Comparison of ENCODE assay signal across 28 cellular contexts in the genomic region with DNA sequence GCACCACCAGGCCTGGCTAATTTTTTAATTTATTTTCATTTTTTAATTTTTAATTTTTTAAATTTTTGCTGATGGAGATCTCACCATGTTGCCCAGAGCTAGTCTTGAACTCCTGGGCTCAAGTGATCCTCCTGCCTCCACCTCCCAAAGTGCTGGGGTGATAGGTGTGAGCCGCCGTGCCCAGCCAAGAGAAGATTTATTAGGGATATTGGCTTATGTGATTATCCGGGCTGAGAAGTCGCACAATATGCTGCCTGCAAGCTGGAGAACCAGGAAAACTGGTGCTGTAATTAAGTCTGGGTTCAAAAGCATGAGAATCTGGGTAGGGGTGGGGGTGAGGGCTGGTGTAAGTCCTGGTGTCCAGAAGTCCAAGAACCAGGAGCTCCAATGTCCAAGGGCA. TPM values are rescaled to one million over a fixed set of nuclear protein-coding genes. Genes with fewer than 3 reads are reported as not detected.
"Had no signal": no experiment of that assay in that cellular context is flagged by ENCODE, and none has a peak within 500 bp of the region (broad histone marks: within the 10 kb centered on the region; RNA-seq: fewer than 3 reads in every experiment).

No MANE protein-coding gene starts in this region.

- H3K27ac ChIP-seq: brain microvascular endothelial cell, cardiac muscle cell had no signal

- H3K36me3 ChIP-seq: brain microvascular endothelial cell, cardiac muscle cell had no signal

- H3K9me3 ChIP-seq: MG63 had no signal

- H3K27me3 ChIP-seq: brain microvascular endothelial cell, cardiac muscle cell had no signal

- H3K4me3 Mint-ChIP-seq: activated B cell treated with CpG ODN at 0.5 μM for 24 hours; activated CD4-positive, alpha-beta T cell treated with anti-CD3 and anti-CD28 coated beads, Interleukin-2, amount 10 ng/mL, durations not matched to agents 24 days and 14 days; activated CD8-positive, alpha-beta memory T cell treated with anti-CD3 and anti-CD28 coated beads, Interleukin-2, amount 10 ng/mL, durations not matched to agents 7 days and 5 days; activated naive CD4-positive, alpha-beta T cell treated with anti-CD3 and anti-CD28 coated beads for 36 hours; activated naive CD8-positive, alpha-beta T cell treated with anti-CD3 and anti-CD28 coated beads for 36 hours; activated T-cell treated with anti-CD3 and anti-CD28 coated beads, Interleukin-2, amount 50 U/mL, for 24 hours; activated T-helper 1 cell treated with anti-CD3 and anti-CD28 coated beads, Interleukin-12 subunit alpha, Interleukin-12 subunit beta, Interleukin-2, Interleukin-4 antibody, amounts not matched to agents 30 ng/mL and 10 ng/mL and 1 ng/mL, durations not matched to agents 14 hours and 24 hours and 36 hours; T-helper 1 cell treated with Interleukin-12 subunit alpha and Interleukin-12 subunit beta and Interleukin-4 antibody, amounts not matched to agents 30 μg/mL and 1 μg/mL, for 36 hours had no signal

- DNase-seq: activated B cell treated with CpG ODN at 0.5 μM for 24 hours; activated CD4-positive, alpha-beta T cell treated with anti-CD3 and anti-CD28 coated beads for 1 hour; activated CD4-positive, alpha-beta T cell treated with anti-CD3 and anti-CD28 coated beads, Interleukin-2, amount 10 ng/mL, durations not matched to agents 24 days and 14 days; activated CD4-positive, alpha-beta T cell treated with anti-CD3 and anti-CD28 coated beads, Interleukin-2, amount 50 U/mL, for 48 hours; activated CD8-positive, alpha-beta memory T cell treated with anti-CD3 and anti-CD28 coated beads, Interleukin-2, amount 10 ng/mL, durations not matched to agents 7 days and 5 days; activated gamma-delta T cell; activated naive CD4-positive, alpha-beta T cell treated with anti-CD3 and anti-CD28 coated beads for 36 hours; activated naive CD8-positive, alpha-beta T cell treated with anti-CD3 and anti-CD28 coated beads for 36 hours; brain microvascular endothelial cell; MG63; MV-4-11; NCI-H1092 treated with DMSO at 0.1 percent for 48 hours; NCI-H1417 treated with DMSO at 0.1 percent for 48 hours; NCI-H1694; NCI-H2029; NCI-H2107; NCI-H345; NCI-H510A; NCI-H526 treated with DMSO at 0.1 percent for 48 hours; PC-3; SHP77 treated with DMSO at 0.1 percent for 48 hours had no signal

- H3K27me3 Mint-ChIP-seq: activated B cell treated with CpG ODN at 0.5 μM for 24 hours; activated CD4-positive, alpha-beta T cell treated with anti-CD3 and anti-CD28 coated beads, Interleukin-2, amount 10 ng/mL, durations not matched to agents 24 days and 14 days; activated naive CD8-positive, alpha-beta T cell treated with anti-CD3 and anti-CD28 coated beads for 36 hours; activated T-cell treated with anti-CD3 and anti-CD28 coated beads, Interleukin-2, amount 50 U/mL, for 24 hours had no signal

- H3K27ac Mint-ChIP-seq: activated B cell treated with CpG ODN at 0.5 μM for 24 hours; activated CD4-positive, alpha-beta T cell treated with anti-CD3 and anti-CD28 coated beads, Interleukin-2, amount 10 ng/mL, durations not matched to agents 24 days and 14 days; activated CD8-positive, alpha-beta memory T cell treated with anti-CD3 and anti-CD28 coated beads, Interleukin-2, amount 10 ng/mL, durations not matched to agents 7 days and 5 days; activated naive CD4-positive, alpha-beta T cell treated with anti-CD3 and anti-CD28 coated beads for 36 hours; activated naive CD8-positive, alpha-beta T cell treated with anti-CD3 and anti-CD28 coated beads for 36 hours; activated T-cell treated with anti-CD3 and anti-CD28 coated beads, Interleukin-2, amount 50 U/mL, for 24 hours; activated T-helper 1 cell treated with anti-CD3 and anti-CD28 coated beads, Interleukin-12 subunit alpha, Interleukin-12 subunit beta, Interleukin-2, Interleukin-4 antibody, amounts not matched to agents 30 ng/mL and 10 ng/mL and 1 ng/mL, durations not matched to agents 14 hours and 24 hours and 36 hours; T-helper 1 cell treated with Interleukin-12 subunit alpha and Interleukin-12 subunit beta and Interleukin-4 antibody, amounts not matched to agents 30 μg/mL and 1 μg/mL, for 36 hours had no signal

- FAIRE-seq: RCC 7860 had no signal

- H3K9me3 Mint-ChIP-seq: activated B cell treated with CpG ODN at 0.5 μM for 24 hours; activated CD4-positive, alpha-beta T cell treated with anti-CD3 and anti-CD28 coated beads, Interleukin-2, amount 10 ng/mL, durations not matched to agents 24 days and 14 days; activated naive CD4-positive, alpha-beta T cell treated with anti-CD3 and anti-CD28 coated beads for 36 hours; activated naive CD8-positive, alpha-beta T cell treated with anti-CD3 and anti-CD28 coated beads for 36 hours; activated T-helper 1 cell treated with anti-CD3 and anti-CD28 coated beads, Interleukin-12 subunit alpha, Interleukin-12 subunit beta, Interleukin-2, Interleukin-4 antibody, amounts not matched to agents 30 ng/mL and 10 ng/mL and 1 ng/mL, durations not matched to agents 14 hours and 24 hours and 36 hours; T-helper 1 cell treated with Interleukin-12 subunit alpha and Interleukin-12 subunit beta and Interleukin-4 antibody, amounts not matched to agents 30 μg/mL and 1 μg/mL, for 36 hours had no signal

- ATAC-seq: activated CD8-positive, alpha-beta memory T cell treated with anti-CD3 and anti-CD28 coated beads, Interleukin-2, amount 10 ng/mL, durations not matched to agents 7 days and 5 days; PC-3 had no signal

- H3K4me3 ChIP-seq: cardiac muscle cell, MG63 had no signal

RNA-seq across cellular contexts. Expression of a gene that starts 2.5 kb away (rescaled TPM):
- total RNA-seq: activated B cell treated with CpG ODN at 0.5 μM for 24 hours; activated CD4-positive, alpha-beta T cell treated with anti-CD3 and anti-CD28 coated beads, Interleukin-2, amount 10 ng/mL, durations not matched to agents 24 days and 14 days; activated CD8-positive, alpha-beta memory T cell treated with anti-CD3 and anti-CD28 coated beads, Interleukin-2, amount 10 ng/mL, durations not matched to agents 7 days and 5 days; activated naive CD4-positive, alpha-beta T cell treated with anti-CD3 and anti-CD28 coated beads for 36 hours; activated naive CD8-positive, alpha-beta T cell treated with anti-CD3 and anti-CD28 coated beads for 36 hours; activated T-helper 1 cell treated with anti-CD3 and anti-CD28 coated beads, Interleukin-12 subunit alpha, Interleukin-12 subunit beta, Interleukin-2, Interleukin-4 antibody, amounts not matched to agents 30 ng/mL and 10 ng/mL and 1 ng/mL, durations not matched to agents 14 hours and 24 hours and 36 hours; cardiac muscle cell; PC-3; SK-MEL-5 had no signal
- polyA plus RNA-seq: adipose tissue, cardiac muscle cell had no signal

RNA-seq across cellular contexts. Expression of a gene that starts 54.5 kb away (rescaled TPM):
- total RNA-seq: PC-3 had no signal
